Comparison of ENCODE assay signal across 28 cellular contexts in genomic region chr11:126628450-126628789, GRCh38.
"Had no signal": no experiment of that assay in that cellular context is flagged by ENCODE, and none has a peak within 500 bp of the region (broad histone marks: within the 10 kb centered on the region; RNA-seq: fewer than 3 reads in every experiment).

No MANE protein-coding gene starts in this region.

- H3K9me3 Mint-ChIP-seq: activated naive CD4-positive, alpha-beta T cell treated with anti-CD3 and anti-CD28 coated beads, Interleukin-2, amount 50 U/mL, for 72 hours; activated T-helper 2 cell treated with anti-CD3 and anti-CD28 coated beads, Interferon-gamma antibody, Interleukin-2, Interleukin-4, amounts not matched to agents 10 μg/mL and 5 μg/mL and 100 μg/mL, durations not matched to agents 14 hours and 24 hours and 36 hours; central memory CD8-positive, alpha-beta T cell; dendritic cell treated with granulocyte-macrophage colony-stimulating factor and Interleukin-4, amounts not matched to agents 40 ng/mL and 50 ng/mL, for 4 days; endodermal cell; nephron progenitor cell; stimulated activated memory B cell treated with anti-CD40 and anti-IgM and Interleukin-4, amounts not matched to agents 10 μg/mL and 1 μg/mL and 100 μg/mL, for 72 hours; T-helper 2 cell treated with Interferon-gamma antibody and Interleukin-4, amounts not matched to agents 5 μg/mL and 100 μg/mL, for 36 hours had no signal

- H3K27me3 ChIP-seq: foreskin keratinocyte, neutrophil, sigmoid colon, stomach, upper lobe of right lung had no signal

- DNase-seq: activated CD4-positive, alpha-beta T cell treated with anti-CD3 and anti-CD28 coated beads for 36 hours; activated CD4-positive, CD25-positive, alpha-beta regulatory T cell; activated CD8-positive, alpha-beta memory T cell treated with anti-CD3 and anti-CD28 coated beads, Interleukin-2, amount 10 ng/mL, durations not matched to agents 7 days and 5 days; activated CD8-positive, alpha-beta T cell treated with anti-CD3 and anti-CD28 coated beads, Interleukin-2, amount 10 ng/mL, durations not matched to agents 7 days and 5 days; activated T-cell treated with anti-CD3 and anti-CD28 coated beads, Interleukin-2, amount 50 U/mL, for 48 hours; foreskin keratinocyte; kidney glomerular epithelial cell; left ventricle myocardium superior; mammary epithelial cell; nephron progenitor cell; sigmoid colon; small intestine; stimulated activated CD4-positive, alpha-beta T cell treated with anti-CD3 and anti-CD28 coated beads, Interleukin-4, amount 100 ng/mL, for 24 hours; stimulated activated CD8-positive, alpha-beta memory T cell treated with anti-CD3 and anti-CD28 coated beads, Interleukin-4, amount 100 ng/mL, for 48 hours; stomach; tibial artery; upper lobe of right lung had no signal

- H3K27ac Mint-ChIP-seq: activated CD4-positive, alpha-beta T cell treated with anti-CD3 and anti-CD28 coated beads for 36 hours; activated CD8-positive, alpha-beta memory T cell treated with anti-CD3 and anti-CD28 coated beads, Interleukin-2, amount 10 ng/mL, durations not matched to agents 7 days and 5 days; activated CD8-positive, alpha-beta T cell treated with anti-CD3 and anti-CD28 coated beads, Interleukin-2, amount 10 ng/mL, durations not matched to agents 7 days and 5 days; activated naive CD4-positive, alpha-beta T cell treated with anti-CD3 and anti-CD28 coated beads, Interleukin-2, amount 50 U/mL, for 72 hours; activated T-helper 2 cell treated with anti-CD3 and anti-CD28 coated beads, Interferon-gamma antibody, Interleukin-2, Interleukin-4, amounts not matched to agents 10 μg/mL and 5 μg/mL and 100 μg/mL, durations not matched to agents 14 hours and 24 hours and 36 hours; dendritic cell treated with granulocyte-macrophage colony-stimulating factor and Interleukin-4, amounts not matched to agents 40 ng/mL and 50 ng/mL, for 4 days; endodermal cell; nephron progenitor cell; stimulated activated memory B cell treated with anti-CD40 and anti-IgM and Interleukin-4, amounts not matched to agents 10 μg/mL and 1 μg/mL and 100 μg/mL, for 72 hours; T-helper 2 cell treated with Interferon-gamma antibody and Interleukin-4, amounts not matched to agents 5 μg/mL and 100 μg/mL, for 36 hours had no signal

- H3K4me3 ChIP-seq: prostate gland, sigmoid colon, stomach, suprapubic skin, tibial artery, upper lobe of right lung had no signal

- H3K4me1 ChIP-seq: foreskin keratinocyte, prostate gland, sigmoid colon, suprapubic skin, tibial artery, upper lobe of right lung had no signal

- H3K36me3 Mint-ChIP-seq: activated CD8-positive, alpha-beta memory T cell treated with anti-CD3 and anti-CD28 coated beads, Interleukin-2, amount 10 ng/mL, durations not matched to agents 7 days and 5 days; activated naive CD4-positive, alpha-beta T cell treated with anti-CD3 and anti-CD28 coated beads, Interleukin-2, amount 50 U/mL, for 72 hours; stimulated activated memory B cell treated with anti-CD40 and anti-IgM and Interleukin-4, amounts not matched to agents 10 μg/mL and 1 μg/mL and 100 μg/mL, for 72 hours had no signal

- H3K27me3 Mint-ChIP-seq: dendritic cell treated with granulocyte-macrophage colony-stimulating factor and Interleukin-4, amounts not matched to agents 40 ng/mL and 50 ng/mL, for 4 days had no signal

- H3K4me1 Mint-ChIP-seq: activated CD4-positive, alpha-beta T cell treated with anti-CD3 and anti-CD28 coated beads for 36 hours; activated CD8-positive, alpha-beta memory T cell treated with anti-CD3 and anti-CD28 coated beads, Interleukin-2, amount 10 ng/mL, durations not matched to agents 7 days and 5 days; central memory CD8-positive, alpha-beta T cell; stimulated activated memory B cell treated with anti-CD40 and anti-IgM and Interleukin-4, amounts not matched to agents 10 μg/mL and 1 μg/mL and 100 μg/mL, for 72 hours had no signal

- H3K27ac ChIP-seq: foreskin keratinocyte, neutrophil, prostate gland, sigmoid colon, stomach, suprapubic skin, tibial artery, upper lobe of right lung had no signal

- H3K4me3 Mint-ChIP-seq: activated CD4-positive, alpha-beta T cell treated with anti-CD3 and anti-CD28 coated beads for 36 hours; activated CD8-positive, alpha-beta memory T cell treated with anti-CD3 and anti-CD28 coated beads, Interleukin-2, amount 10 ng/mL, durations not matched to agents 7 days and 5 days; activated CD8-positive, alpha-beta T cell treated with anti-CD3 and anti-CD28 coated beads, Interleukin-2, amount 10 ng/mL, durations not matched to agents 7 days and 5 days; central memory CD8-positive, alpha-beta T cell; dendritic cell treated with granulocyte-macrophage colony-stimulating factor and Interleukin-4, amounts not matched to agents 40 ng/mL and 50 ng/mL, for 4 days; endodermal cell; nephron progenitor cell; stimulated activated memory B cell treated with anti-CD40 and anti-IgM and Interleukin-4, amounts not matched to agents 10 μg/mL and 1 μg/mL and 100 μg/mL, for 72 hours; T-helper 2 cell treated with Interferon-gamma antibody and Interleukin-4, amounts not matched to agents 5 μg/mL and 100 μg/mL, for 36 hours had no signal

- H3K36me3 ChIP-seq: neutrophil, prostate gland, sigmoid colon, stomach, suprapubic skin, tibial artery, upper lobe of right lung had no signal

- H3K9me3 ChIP-seq: neutrophil, prostate gland, sigmoid colon, stomach, suprapubic skin, tibial artery, upper lobe of right lung had no signal

- ATAC-seq: activated CD4-positive, alpha-beta T cell treated with anti-CD3 and anti-CD28 coated beads for 36 hours; activated CD8-positive, alpha-beta memory T cell treated with anti-CD3 and anti-CD28 coated beads, Interleukin-2, amount 10 ng/mL, durations not matched to agents 7 days and 5 days; activated CD8-positive, alpha-beta T cell treated with anti-CD3 and anti-CD28 coated beads, Interleukin-2, amount 10 ng/mL, durations not matched to agents 7 days and 5 days; activated naive CD4-positive, alpha-beta T cell treated with anti-CD3 and anti-CD28 coated beads, Interleukin-2, amount 50 U/mL, for 72 hours; esophagus mucosa; foreskin keratinocyte; left ventricle myocardium superior; stimulated activated memory B cell treated with anti-CD40 and anti-IgM and Interleukin-4, amounts not matched to agents 10 μg/mL and 1 μg/mL and 100 μg/mL, for 72 hours; upper lobe of right lung had no signal
